10 cellular contexts compared by ENCODE assay signal in the genomic region with DNA sequence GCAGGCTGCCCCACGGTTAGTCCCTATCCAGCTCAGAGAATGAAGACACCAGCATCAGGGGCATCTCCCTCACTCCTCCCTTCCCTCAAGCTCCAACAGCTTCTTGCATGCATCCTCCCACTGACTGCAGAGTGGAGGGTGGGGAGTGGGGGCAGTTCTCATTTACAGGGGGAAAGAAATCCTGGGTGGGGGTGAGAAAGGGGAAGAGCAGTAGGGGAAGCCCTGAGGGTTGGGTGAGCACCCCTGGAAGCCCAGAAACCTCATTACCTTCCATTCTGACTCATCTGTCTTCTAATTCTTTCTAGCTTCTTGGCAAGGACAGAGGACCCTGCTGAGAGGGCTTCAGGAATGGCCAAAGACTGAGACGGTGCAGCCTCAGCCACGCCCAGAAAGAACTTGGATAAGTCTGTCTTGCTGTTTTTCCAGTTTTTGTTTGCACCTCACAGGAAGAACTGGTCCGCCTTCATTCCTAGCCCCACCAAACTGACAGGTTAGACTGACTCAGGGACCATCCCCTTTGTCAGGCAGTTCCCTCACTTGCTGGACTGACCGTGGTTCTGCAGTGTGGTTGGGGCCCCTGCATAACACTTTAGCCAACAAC. TPM values are rescaled to one million over a fixed set of nuclear protein-coding genes. Genes with fewer than 3 reads are reported as not detected.
DNase-seq lines count a peak whose midpoint lies in the region; ATAC-seq and TF ChIP-seq lines count a peak whose summit lies in the region.
"Had no signal": no experiment of that assay in that cellular context is flagged by ENCODE, and none has a peak within 500 bp of the region (broad histone marks: within the 10 kb centered on the region; RNA-seq: fewer than 3 reads in every experiment).

No MANE protein-coding gene starts in this region.

- H3K9me3 Mint-ChIP-seq in nephron = no peaks in the 10 kb centered on the region
- H3K9me3 Mint-ChIP-seq: brain had no signal

- TF ChIP-seq CTCF in HCT116 (IDR thresholded peaks at IDR 0.05 in 2 of 3, conservative IDR thresholded peaks at IDR 0.05 in 1 of 3; ENCODE audit: borderline replicate concordance in 1 of 3, insufficient read depth in 1 of 3, low read depth in 2 of 3, low read length in 2 of 3) (no peak), RWPE2 (IDR thresholded peaks at IDR 0.05; ENCODE audit: poor library complexity, severe bottlenecking) (no peak), nephron (IDR thresholded peaks at IDR 0.05; ENCODE audit: unreplicated experiment in 3 of 3) (no peak), vagina (IDR thresholded peaks at IDR 0.05) (no peak), suprapubic skin (IDR thresholded peaks at IDR 0.05) (no peak), testis (IDR thresholded peaks at IDR 0.05) (no peak)

- H3K27me3 ChIP-seq in HCT116 (ENCODE audit: insufficient read depth, low read length) (no peaks in the 10 kb centered on the region), RWPE2 (ENCODE audit: insufficient read depth, poor library complexity, severe bottlenecking) (no peaks in the 10 kb centered on the region), vagina (no peaks in the 10 kb centered on the region), suprapubic skin (no peaks in the 10 kb centered on the region), testis (no peaks in the 10 kb centered on the region)

- no peak for TF ChIP-seq POLR2A in HCT116 (IDR thresholded peaks at IDR 0.05; ENCODE audit: borderline replicate concordance, extremely low read depth, insufficient read depth, insufficient read length)
- no peak for TF ChIP-seq POLR2A in vagina (IDR thresholded peaks at IDR 0.05)
- TF ChIP-seq POLR2A in suprapubic skin (IDR thresholded peaks at IDR 0.05) = no peak
- no peak for TF ChIP-seq POLR2A in testis (IDR thresholded peaks at IDR 0.05)

- H3K9me2 ChIP-seq in HCT116 (ENCODE audit: insufficient read depth) = no peaks in the 10 kb centered on the region

- intact Hi-C loops in HCT116 (cut with micrococcal nuclease) (no loop called here), vagina (cut with DNase I) (no loop called here), testis (cut with DNase I; ENCODE audit: low total_unique reads) (loop anchor here (10.0 kb wide), 2 partner anchors 53 to 363 kb away; partner anchors contain the start of gene WSB1)

- H3K27ac ChIP-seq in HCT116 (ENCODE audit: low read depth, low read length) = no peak overlapping the region
- peak overlapping the region; percentile 65 for H3K27ac ChIP-seq in RWPE2 (ENCODE audit: poor library complexity, severe bottlenecking)
- no peak overlapping the region for H3K27ac ChIP-seq in vagina
- H3K27ac ChIP-seq in suprapubic skin = no peak overlapping the region
- no peak overlapping the region for H3K27ac ChIP-seq in testis

- H3K4me1 Mint-ChIP-seq in nephron = peaks cover 48% of the 10 kb centered on the region

- H3K27me3 Mint-ChIP-seq in nephron (ENCODE audit: low read depth) = peaks cover 15% of the 10 kb centered on the region

- H4K20me1 ChIP-seq in HCT116 (ENCODE audit: insufficient read depth) = no peaks in the 10 kb centered on the region

- CTCF ChIA-PET in HCT116 (lab: Charles Lee) = interaction anchor here (0.9 to 2.1 kb wide), 4 partner anchors 35 to 358 kb away, joined by 3 to 7 read pairs (median 5); no protein-coding TSS in a partner anchor

- H3K36me3 ChIP-seq in HCT116 (ENCODE audit: control insufficient read depth in 1 of 2, insufficient read depth in 2 of 2, low read length in 2 of 2) (no peaks in the 10 kb centered on the region), RWPE2 (ENCODE audit: low read depth) (no peaks in the 10 kb centered on the region), vagina (no peaks in the 10 kb centered on the region), suprapubic skin (no peaks in the 10 kb centered on the region), testis (ENCODE audit: low read depth, missing control alignments) (no peaks in the 10 kb centered on the region)

- H3K4me1 ChIP-seq in HCT116 (ENCODE audit: control insufficient read depth in 1 of 2, insufficient read depth in 2 of 2, low read length in 2 of 2) = peaks cover 22 to 33% of the 10 kb centered on the region in 2 experiments
- H3K4me1 ChIP-seq in RWPE2 (ENCODE audit: insufficient read depth, poor library complexity, severe bottlenecking) = peaks cover 45% of the 10 kb centered on the region
- H3K4me1 ChIP-seq in vagina = peaks cover 46% of the 10 kb centered on the region
- peaks cover 48% of the 10 kb centered on the region for H3K4me1 ChIP-seq in suprapubic skin
- peaks cover 10% of the 10 kb centered on the region for H3K4me1 ChIP-seq in testis

- peak overlapping the region in 2 of 3 experiments; percentile 47 to 58 for H3K27ac Mint-ChIP-seq in nephron

- H3K4me3 ChIP-seq in HCT116 (replicated peaks in 1 of 2; ENCODE audit: low read depth in 1 of 2, low read length in 2 of 2) (peak overlapping the region in 1 of 2 experiments; percentile 8; a peak in 2 of 4 replicates), RWPE2 (ENCODE audit: severe bottlenecking) (no peak overlapping the region), vagina (no peak overlapping the region), suprapubic skin (no peak overlapping the region), testis (no peak overlapping the region)

- POLR2A ChIA-PET in HCT116 (lab: Charles Lee) = interaction anchor here (1.4 kb wide), 1 partner anchor 53 kb away, joined by 3 read pairs; no protein-coding TSS in a partner anchor

- DNase-seq in HCT116 (ENCODE audit: low read depth, low spot score) (peak; percentile 41), RWPE2 (ENCODE audit: low spot score) (peak; percentile 91), vagina (ENCODE audit: extremely low spot score in 2 of 2) (no peak), COR-L47 (lab: John Stamatoyannopoulos, UW) (no peak), suprapubic skin (ENCODE audit: low spot score in 2 of 2) (no peak), testis (no peak)

- H3K9me3 ChIP-seq in HCT116 (ENCODE audit: control insufficient read depth in 1 of 2, insufficient read depth in 1 of 2, low read depth in 1 of 2, low read length in 2 of 2) = no peaks in the 10 kb centered on the region
- H3K9me3 ChIP-seq in RWPE2 (ENCODE audit: severe bottlenecking) = no peaks in the 10 kb centered on the region
- no peaks in the 10 kb centered on the region for H3K9me3 ChIP-seq in vagina
- no peaks in the 10 kb centered on the region for H3K9me3 ChIP-seq in suprapubic skin
- no peaks in the 10 kb centered on the region for H3K9me3 ChIP-seq in testis

- no peak for TF ChIP-seq EP300 in suprapubic skin (IDR thresholded peaks at IDR 0.05)

- no peak overlapping the region for H3K4me3 Mint-ChIP-seq in nephron

- H2AFZ ChIP-seq in HCT116 (ENCODE audit: low read depth, low read length, poor library complexity, severe bottlenecking) = no peak overlapping the region

- ATAC-seq in GM18498 (IDR thresholded peaks at IDR 0.05; ENCODE audit: unreplicated experiment) (peak; percentile 52), HCT116 (peak; percentile 21), RWPE2 (ENCODE audit: low read depth) (peak; percentile 80)
- ATAC-seq: Panc1 had no signal

- BruUV-seq in HCT116 (replicated peaks; lab: Mats Ljungman, UMichigan) = no TSS peak

- TF ChIP-seq RAD21 in HCT116 (IDR thresholded peaks at IDR 0.05; ENCODE audit: low read depth) = no peak

- 43% methylated on average over 5 of the region's 5 CpGs for WGBS in suprapubic skin
- 74 to 75% methylated on average over 5 of the region's 5 CpGs for WGBS in testis, 2 donors

- H3K36me3 Mint-ChIP-seq in nephron (ENCODE audit: low read depth) = no peaks in the 10 kb centered on the region
- H3K36me3 Mint-ChIP-seq: brain had no signal

- no peak overlapping the region for H3K9ac ChIP-seq in HCT116 (ENCODE audit: low read length)

- RAD21 ChIA-PET in HCT116 (lab: Charles Lee; ENCODE audit: low non-redundant PET in 1 of 2, low total read pairs in 2 of 2, uncharacterized antibody in 2 of 2, unreplicated experiment in 2 of 2) = no interaction called here

- H3K4me2 ChIP-seq in HCT116 (ENCODE audit: low read length) = peak overlapping the region; percentile 64

- no peaks in the 10 kb centered on the region for H3K79me2 ChIP-seq in HCT116 (ENCODE audit: insufficient read depth, low read length)

TF ChIP-seq in HCT116, 20 proteins besides CTCF, POLR2A, EP300 and RAD21 (continues in another document):
- TF ChIP-seq EZH2phosphoT487 (IDR thresholded peaks at IDR 0.05; ENCODE audit: borderline replicate concordance) (no peak), MAX (IDR thresholded peaks at IDR 0.05) (0 out of 2 replicates have a peak, but pooled peaks have one; percentile 5), CBX3 (IDR thresholded peaks at IDR 0.05; ENCODE audit: low read depth) (peak; percentile 49; the same call in 1 of the 2 replicates), FOSL1 (IDR thresholded peaks at IDR 0.05; ENCODE audit: low read depth) (no peak; the same call in 1 of the 2 replicates)
- TF ChIP-seq, protein P1, sequence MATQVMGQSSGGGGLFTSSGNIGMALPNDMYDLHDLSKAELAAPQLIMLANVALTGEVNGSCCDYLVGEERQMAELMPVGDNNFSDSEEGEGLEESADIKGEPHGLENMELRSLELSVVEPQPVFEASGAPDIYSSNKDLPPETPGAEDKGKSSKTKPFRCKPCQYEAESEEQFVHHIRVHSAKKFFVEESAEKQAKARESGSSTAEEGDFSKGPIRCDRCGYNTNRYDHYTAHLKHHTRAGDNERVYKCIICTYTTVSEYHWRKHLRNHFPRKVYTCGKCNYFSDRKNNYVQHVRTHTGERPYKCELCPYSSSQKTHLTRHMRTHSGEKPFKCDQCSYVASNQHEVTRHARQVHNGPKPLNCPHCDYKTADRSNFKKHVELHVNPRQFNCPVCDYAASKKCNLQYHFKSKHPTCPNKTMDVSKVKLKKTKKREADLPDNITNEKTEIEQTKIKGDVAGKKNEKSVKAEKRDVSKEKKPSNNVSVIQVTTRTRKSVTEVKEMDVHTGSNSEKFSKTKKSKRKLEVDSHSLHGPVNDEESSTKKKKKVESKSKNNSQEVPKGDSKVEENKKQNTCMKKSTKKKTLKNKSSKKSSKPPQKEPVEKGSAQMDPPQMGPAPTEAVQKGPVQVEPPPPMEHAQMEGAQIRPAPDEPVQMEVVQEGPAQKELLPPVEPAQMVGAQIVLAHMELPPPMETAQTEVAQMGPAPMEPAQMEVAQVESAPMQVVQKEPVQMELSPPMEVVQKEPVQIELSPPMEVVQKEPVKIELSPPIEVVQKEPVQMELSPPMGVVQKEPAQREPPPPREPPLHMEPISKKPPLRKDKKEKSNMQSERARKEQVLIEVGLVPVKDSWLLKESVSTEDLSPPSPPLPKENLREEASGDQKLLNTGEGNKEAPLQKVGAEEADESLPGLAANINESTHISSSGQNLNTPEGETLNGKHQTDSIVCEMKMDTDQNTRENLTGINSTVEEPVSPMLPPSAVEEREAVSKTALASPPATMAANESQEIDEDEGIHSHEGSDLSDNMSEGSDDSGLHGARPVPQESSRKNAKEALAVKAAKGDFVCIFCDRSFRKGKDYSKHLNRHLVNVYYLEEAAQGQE (IDR thresholded peaks at IDR 0.05; ENCODE audit: low read depth) = no peak

RNA-seq across cellular contexts. Expression of gene WSB1, which starts 52.5 kb away (rescaled TPM):
- total RNA-seq in HCT116 (2021; ENCODE audit: unreplicated experiment) = 88.0 TPM
- polyA plus RNA-seq in HCT116 (2012) = 68.8 and 74.3 TPM in 2 replicates
- total RNA-seq in vagina = 158 TPM
- total RNA-seq in suprapubic skin = 100 to 1,000 TPM in 1 of 4 donors, 10 to 100 TPM in 3; 38.5 to 206 (median 57.2) TPM
- total RNA-seq in testis = 100 to 1,000 TPM; 160 to 189 TPM
- 126 TPM for polyA plus RNA-seq in testis (ENCODE audit: insufficient read depth, low read depth, low replicate concordance)

Comparison
In these comparisons a context has a peak if more than half of its experiments do, and no peak if none do; other contexts are left out.
1. ATAC-seq: peak in every context shown above with its lines; median percentile 80 in RWPE2; 52 in GM18498; 21 in HCT116.
2. DNase-seq: peak in HCT116 (single experiment) and RWPE2 (single experiment); none in vagina (0 of 2), COR-L47 (single experiment), suprapubic skin (0 of 2) and testis (single experiment).